ENCODE assay signal across 14 cellular contexts in the genomic region with DNA sequence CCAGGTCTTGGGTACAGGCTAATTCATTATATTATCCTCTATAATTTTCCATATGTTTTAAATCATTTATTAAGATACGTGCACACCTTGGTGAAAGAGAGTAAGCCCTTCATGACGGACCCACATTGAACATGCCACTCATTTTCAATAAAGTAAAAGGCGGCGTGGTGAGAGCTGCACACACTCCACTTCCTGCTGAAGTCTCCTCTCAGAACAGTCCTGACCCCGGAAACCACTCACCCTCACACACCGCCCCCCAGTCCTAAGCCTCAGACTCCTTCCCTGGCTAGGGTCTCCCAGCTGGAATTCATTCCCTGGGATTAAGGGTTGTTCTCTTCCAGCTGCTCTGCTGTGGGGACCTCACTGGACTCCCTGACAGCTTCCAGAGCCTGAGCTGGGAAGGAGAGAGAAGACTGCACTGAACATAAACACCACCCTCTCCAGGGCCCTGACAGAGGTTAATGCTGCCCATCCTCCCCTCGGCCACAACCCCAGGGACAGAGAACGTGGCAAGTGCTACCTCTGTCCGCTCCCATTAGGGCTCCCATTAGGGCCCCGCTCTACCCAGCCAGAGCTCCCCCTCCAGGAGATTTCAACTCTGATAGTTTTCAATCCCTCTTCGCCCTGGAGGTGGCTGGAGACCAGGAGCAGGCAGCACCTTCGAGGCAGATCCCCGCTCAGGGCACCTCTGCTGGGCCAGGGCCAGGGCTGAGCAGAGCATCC. TPM values are rescaled to one million over a fixed set of nuclear protein-coding genes. Genes with fewer than 3 reads are reported as not detected.
"Had no signal": no experiment of that assay in that cellular context is flagged by ENCODE, and none has a peak within 500 bp of the region (broad histone marks: within the 10 kb centered on the region; RNA-seq: fewer than 3 reads in every experiment).

No MANE protein-coding gene starts in this region.

- H3K9me3 ChIP-seq: left ventricle myocardium inferior, ovary had no signal

- H3K27ac ChIP-seq: left ventricle myocardium inferior, ovary had no signal

- H3K4me3 ChIP-seq: left ventricle myocardium inferior, ovary had no signal

- H3K4me1 ChIP-seq: left ventricle myocardium inferior had no signal

- ATAC-seq: activated T-helper 17 cell treated with anti-CD3 and anti-CD28 coated beads, Interleukin-2, amount 50 U/mL, for 72 hours had no signal

- H3K27me3 ChIP-seq: ovary had no signal

- H3K4me3 Mint-ChIP-seq: activated naive CD4-positive, alpha-beta T cell treated with anti-CD3 and anti-CD28 coated beads, Interleukin-2, amount 10 ng/mL, durations not matched to agents 7 days and 5 days; activated T-helper 17 cell treated with anti-CD3 and anti-CD28 coated beads, Interleukin-2, amount 50 U/mL, for 72 hours had no signal

- H3K9me3 Mint-ChIP-seq: activated naive CD4-positive, alpha-beta T cell treated with anti-CD3 and anti-CD28 coated beads, Interleukin-2, amount 10 ng/mL, durations not matched to agents 7 days and 5 days; activated T-helper 17 cell treated with anti-CD3 and anti-CD28 coated beads, Interleukin-2, amount 50 U/mL, for 72 hours had no signal

- H3K36me3 Mint-ChIP-seq: activated naive CD4-positive, alpha-beta T cell treated with anti-CD3 and anti-CD28 coated beads, Interleukin-2, amount 10 ng/mL, durations not matched to agents 7 days and 5 days had no signal

- H3K36me3 ChIP-seq: left ventricle myocardium inferior, ovary had no signal

- H3K4me1 Mint-ChIP-seq: activated naive CD4-positive, alpha-beta T cell treated with anti-CD3 and anti-CD28 coated beads, Interleukin-2, amount 10 ng/mL, durations not matched to agents 7 days and 5 days; activated T-helper 17 cell treated with anti-CD3 and anti-CD28 coated beads, Interleukin-2, amount 50 U/mL, for 72 hours had no signal

- DNase-seq: activated CD4-positive, alpha-beta T cell treated with anti-CD3 and anti-CD28 coated beads for 4 hours; activated naive CD4-positive, alpha-beta T cell treated with anti-CD3 and anti-CD28 coated beads, Interleukin-2, amount 10 ng/mL, durations not matched to agents 7 days and 5 days; activated T-cell treated with anti-CD3 and anti-CD28 coated beads for 4 hours; central memory CD4-positive, alpha-beta T cell; cortex of kidney; effector memory CD4-positive, alpha-beta T cell; left ventricle myocardium inferior; mesenchymal stem cell; ovary; stimulated activated CD4-positive, alpha-beta T cell treated with anti-CD3 and anti-CD28 coated beads, Interleukin-4, amount 100 ng/mL, for 24 hours; T-helper 9 cell had no signal

- H3K27ac Mint-ChIP-seq: activated naive CD4-positive, alpha-beta T cell treated with anti-CD3 and anti-CD28 coated beads, Interleukin-2, amount 10 ng/mL, durations not matched to agents 7 days and 5 days; activated T-helper 17 cell treated with anti-CD3 and anti-CD28 coated beads, Interleukin-2, amount 50 U/mL, for 72 hours had no signal

RNA-seq across cellular contexts. Expression of a gene that starts 24.8 kb away (rescaled TPM):
- total RNA-seq: activated T-helper 17 cell treated with anti-CD3 and anti-CD28 coated beads, Interleukin-2, amount 50 U/mL, for 72 hours; epithelial cell of proximal tubule; left ventricle myocardium inferior had no signal
- polyA plus RNA-seq: keratinocyte had no signal
